7 cellular contexts compared by ENCODE assay signal in the genomic region with DNA sequence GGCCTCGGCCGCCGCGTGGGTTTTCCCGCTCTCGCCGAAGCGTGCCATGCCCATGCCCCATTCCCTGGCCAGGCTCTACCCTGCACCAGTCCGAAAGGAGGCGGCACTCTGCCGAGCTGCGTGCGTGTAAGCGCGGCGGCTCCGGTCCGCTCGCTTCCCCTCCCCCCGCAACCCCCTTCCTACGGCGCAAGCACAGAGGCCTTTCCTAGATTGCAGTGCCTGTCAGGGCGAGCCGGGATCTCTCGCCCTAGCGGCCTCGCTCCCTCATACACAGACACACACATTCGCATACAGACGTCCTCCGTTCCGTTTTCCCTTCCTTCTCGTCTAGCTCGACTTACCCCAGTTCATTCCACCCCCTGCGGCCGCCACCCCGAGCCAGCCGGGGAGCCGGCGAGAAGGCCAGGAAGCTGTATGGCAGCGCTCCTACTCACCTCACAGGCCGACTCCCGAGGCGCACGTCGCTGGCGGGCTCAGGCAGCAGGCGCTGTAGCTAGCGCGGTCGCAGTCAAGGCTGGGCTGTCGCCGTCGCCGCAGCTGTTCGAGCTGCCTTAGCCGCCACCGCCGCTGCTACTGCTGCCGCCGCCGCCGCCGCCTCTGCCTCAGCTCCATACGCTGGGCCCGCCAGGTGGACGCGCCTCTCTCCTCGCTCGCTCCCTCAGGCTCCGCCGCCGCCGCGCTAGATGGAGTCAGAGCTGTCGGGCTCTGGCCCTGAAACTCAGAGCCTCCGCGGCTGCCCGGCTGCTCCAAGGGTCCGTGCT. TPM values are rescaled to one million over a fixed set of nuclear protein-coding genes. Genes with fewer than 3 reads are reported as not detected.
DNase-seq lines count a peak whose midpoint lies in the region; ATAC-seq, FAIRE-seq and TF ChIP-seq lines count a peak whose summit lies in the region.

No MANE protein-coding gene starts in this region.

- H3K9me3 Mint-ChIP-seq in activated T-cell treated with anti-CD3 and anti-CD28 coated beads, Interleukin-2, amount 50 U/mL, for 24 hours: no peaks in the 10 kb centered on the region

- DNase-seq in NCI-H2171 (lab: John Stamatoyannopoulos, UW) (peak; percentile 30), frontal cortex (ENCODE audit: low spot score in 2 of 2) (peak; percentile 20 to 39), occipital lobe (lab: John Stamatoyannopoulos, UW) (peak; percentile 18), GF-D8 (lab: John Stamatoyannopoulos, UW) (no peak)
- DNase-seq in activated T-cell treated with anti-CD3 and anti-CD28 coated beads, Interleukin-2, amount 50 U/mL, for 24 hours: peak; percentile 61

- H3K27ac Mint-ChIP-seq in activated T-cell treated with anti-CD3 and anti-CD28 coated beads, Interleukin-2, amount 50 U/mL, for 24 hours: peak overlapping the region; percentile 81

- ATAC-seq in GM18505 (IDR thresholded peaks at IDR 0.05; ENCODE audit: unreplicated experiment) (peak; percentile 48), HG02763 (IDR thresholded peaks at IDR 0.05; ENCODE audit: unreplicated experiment) (peak; percentile 48)

- peaks cover 69% of the 10 kb centered on the region for H3K27me3 Mint-ChIP-seq in activated T-cell treated with anti-CD3 and anti-CD28 coated beads, Interleukin-2, amount 50 U/mL, for 24 hours

- no peaks in the 10 kb centered on the region for H3K36me3 Mint-ChIP-seq in activated T-cell treated with anti-CD3 and anti-CD28 coated beads, Interleukin-2, amount 50 U/mL, for 24 hours (ENCODE audit: low read depth)

- H3K4me1 Mint-ChIP-seq in activated T-cell treated with anti-CD3 and anti-CD28 coated beads, Interleukin-2, amount 50 U/mL, for 24 hours (ENCODE audit: low read depth): peaks cover 9% of the 10 kb centered on the region

- no peak for FAIRE-seq in frontal cortex (lab: Jason Lieb, UNC)

- peak overlapping the region; percentile 77 for H3K4me3 Mint-ChIP-seq in activated T-cell treated with anti-CD3 and anti-CD28 coated beads, Interleukin-2, amount 50 U/mL, for 24 hours

- peak; percentile 1 for TF ChIP-seq POLR2A in GM18505 (IDR thresholded peaks at IDR 0.05; ENCODE audit: borderline replicate concordance, extremely low read depth, insufficient read depth, insufficient read length)

RNA-seq across cellular contexts. Expression of a gene that starts 0.6 kb away (rescaled TPM):
- total RNA-seq in frontal cortex (51.4 TPM), occipital lobe (57.1 TPM)
